ENCODE assay signal across 1 cellular context in genomic region chr13:110410000-110410399, GRCh38.
TF ChIP-seq lines count a peak whose summit lies in the region.

No MANE protein-coding gene starts in this region.

TF ChIP-seq in IMR-90, 13 proteins besides CTCF, POLR2A, EP300 and RAD21 (continued from another document):
- no peak for TF ChIP-seq CHD1 (IDR thresholded peaks at IDR 0.05; ENCODE audit: low read depth, low read length)
- TF ChIP-seq, protein P1, sequence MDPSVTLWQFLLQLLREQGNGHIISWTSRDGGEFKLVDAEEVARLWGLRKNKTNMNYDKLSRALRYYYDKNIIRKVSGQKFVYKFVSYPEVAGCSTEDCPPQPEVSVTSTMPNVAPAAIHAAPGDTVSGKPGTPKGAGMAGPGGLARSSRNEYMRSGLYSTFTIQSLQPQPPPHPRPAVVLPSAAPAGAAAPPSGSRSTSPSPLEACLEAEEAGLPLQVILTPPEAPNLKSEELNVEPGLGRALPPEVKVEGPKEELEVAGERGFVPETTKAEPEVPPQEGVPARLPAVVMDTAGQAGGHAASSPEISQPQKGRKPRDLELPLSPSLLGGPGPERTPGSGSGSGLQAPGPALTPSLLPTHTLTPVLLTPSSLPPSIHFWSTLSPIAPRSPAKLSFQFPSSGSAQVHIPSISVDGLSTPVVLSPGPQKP (IDR thresholded peaks at IDR 0.05; ENCODE audit: borderline replicate concordance, low read depth, low read length), result no peak
- no peak for TF ChIP-seq RCOR1 (IDR thresholded peaks at IDR 0.05; ENCODE audit: insufficient replicate concordance, low read length)
- TF ChIP-seq FOS (IDR thresholded peaks at IDR 0.05; ENCODE audit: low read depth, low read length), result no peak
- TF ChIP-seq MAZ (IDR thresholded peaks at IDR 0.05; ENCODE audit: borderline replicate concordance, low read depth, low read length), result no peak
- no peak for TF ChIP-seq RFX5 (IDR thresholded peaks at IDR 0.05; ENCODE audit: low read depth, low read length)
- no peak for TF ChIP-seq MXI1 (IDR thresholded peaks at IDR 0.05; ENCODE audit: borderline replicate concordance, low read depth, low read length)
- no peak for TF ChIP-seq SMC3 (IDR thresholded peaks at IDR 0.05; ENCODE audit: low read depth, low read length)
- TF ChIP-seq NFE2L2 (IDR thresholded peaks at IDR 0.05; ENCODE audit: low read depth, low read length), result no peak
- TF ChIP-seq CEBPB (IDR thresholded peaks at IDR 0.05; ENCODE audit: low read depth, low read length), result no peak
- TF ChIP-seq, protein P2, sequence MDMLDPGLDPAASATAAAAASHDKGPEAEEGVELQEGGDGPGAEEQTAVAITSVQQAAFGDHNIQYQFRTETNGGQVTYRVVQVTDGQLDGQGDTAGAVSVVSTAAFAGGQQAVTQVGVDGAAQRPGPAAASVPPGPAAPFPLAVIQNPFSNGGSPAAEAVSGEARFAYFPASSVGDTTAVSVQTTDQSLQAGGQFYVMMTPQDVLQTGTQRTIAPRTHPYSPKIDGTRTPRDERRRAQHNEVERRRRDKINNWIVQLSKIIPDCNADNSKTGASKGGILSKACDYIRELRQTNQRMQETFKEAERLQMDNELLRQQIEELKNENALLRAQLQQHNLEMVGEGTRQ (IDR thresholded peaks at IDR 0.05; ENCODE audit: low read depth, low read length), result no peak
- no peak for TF ChIP-seq BHLHE40 (IDR thresholded peaks at IDR 0.05; ENCODE audit: low read depth, low read length)
TF ChIP-seq in IMR-90: peak in this region for 0.
